Comparison of ENCODE assay signal across 9 cellular contexts in the genomic region with DNA sequence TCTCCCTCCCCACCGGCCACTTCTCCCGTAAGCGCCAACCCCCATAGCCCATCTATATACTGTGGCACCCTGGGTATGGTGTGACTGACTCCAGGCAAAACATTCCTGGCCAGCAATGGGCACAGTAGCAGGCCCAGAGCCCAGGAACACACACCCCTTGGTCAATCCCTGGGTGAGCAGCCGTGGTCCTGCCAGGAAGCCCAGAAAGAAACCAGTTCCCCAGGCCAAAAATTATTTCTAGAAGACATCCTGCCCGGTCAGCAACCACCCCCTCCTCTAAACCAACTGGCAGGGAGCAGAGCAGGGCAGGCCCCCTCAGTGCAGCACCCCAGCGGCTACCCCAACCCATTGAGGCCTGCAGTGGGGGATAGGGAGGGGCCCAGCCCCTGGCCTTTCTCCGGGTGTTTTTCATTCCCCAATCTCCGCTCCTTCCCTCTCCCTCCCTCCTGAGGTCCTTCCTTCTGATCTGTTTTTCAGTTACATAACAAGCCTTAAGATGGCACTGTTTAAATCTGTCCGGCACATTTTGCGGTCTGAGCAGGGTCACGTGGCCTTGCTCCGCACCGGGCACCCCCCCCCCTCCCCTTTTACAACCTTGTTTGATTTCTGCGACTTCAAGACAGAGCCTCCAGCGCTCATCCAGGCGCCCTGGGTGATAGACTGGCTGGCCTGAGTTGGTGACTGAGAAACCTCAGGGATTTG. TPM values are rescaled to one million over a fixed set of nuclear protein-coding genes. Genes with fewer than 3 reads are reported as not detected.
DNase-seq lines count a peak whose midpoint lies in the region; ATAC-seq and TF ChIP-seq lines count a peak whose summit lies in the region.
"Had no signal": no experiment of that assay in that cellular context is flagged by ENCODE, and none has a peak within 500 bp of the region (broad histone marks: within the 10 kb centered on the region; RNA-seq: fewer than 3 reads in every experiment).

No MANE protein-coding gene starts in this region.

- H3K27ac ChIP-seq in BLaER1 treated with 17β-estradiol and CSF1 and Interleukin-3, amounts not matched to agents 10 nM and 100 nM = no peak overlapping the region
- peak overlapping the region; percentile 19 for H3K27ac ChIP-seq in RWPE1
- no peak overlapping the region for H3K27ac ChIP-seq in prostate gland
- no peak overlapping the region for H3K27ac ChIP-seq in lower lobe of right lung
- no peak overlapping the region for H3K27ac ChIP-seq in MM.1S (ENCODE audit: low read length)
- H3K27ac ChIP-seq: neutrophil had no signal

- peak; percentile 33 for TF ChIP-seq CTCF in RWPE1 (conservative IDR thresholded peaks at IDR 0.05; ENCODE audit: low read depth)
- TF ChIP-seq CTCF in prostate gland (IDR thresholded peaks at IDR 0.05) = peak in 2 of 4 experiments; percentile 23 to 62
- no peak for TF ChIP-seq CTCF in lower lobe of right lung (IDR thresholded peaks at IDR 0.05)
- no peak for TF ChIP-seq CTCF in MM.1S (IDR thresholded peaks at IDR 0.05; ENCODE audit: low read length)

- no peaks in the 10 kb centered on the region for H3K79me2 ChIP-seq in MM.1S (ENCODE audit: low read length)

- intact Hi-C loops in prostate gland (cut with DNase I) (loop anchor here (10.0 kb wide), 1 partner anchor 380 kb away; no protein-coding TSS in a partner anchor), lower lobe of right lung (cut with DNase I) (no loop called here)

- no peaks in the 10 kb centered on the region for H3F3A ChIP-seq in MM.1S (ENCODE audit: insufficient read depth, low read length)

- CTCF ChIA-PET in RWPE1 (lab: Yijun Ruan, JAX) = interaction anchor here (0.5 to 1.1 kb wide), 5 partner anchors 24 to 101 kb away, joined by 3 to 12 read pairs (median 4); no protein-coding TSS in a partner anchor

- in situ Hi-C loops in HAP-1 (cut with MboI; ENCODE audit: low sequenced_read_pairs) = loop anchor here (5.0 kb wide), 1 partner anchor 103 kb away; no protein-coding TSS in a partner anchor

- peak overlapping the region in 3 of 10 experiments; percentile 8 to 22 (median 16); a peak in 4 of 20 replicates for H3K4me3 ChIP-seq in BLaER1 treated with 17β-estradiol and CSF1 and Interleukin-3, amounts not matched to agents 10 nM and 100 nM
- H3K4me3 ChIP-seq in HAP-1 = peak overlapping the region; percentile 56
- no peak overlapping the region for H3K4me3 ChIP-seq in prostate gland
- H3K4me3 ChIP-seq in lower lobe of right lung = no peak overlapping the region
- H3K4me3 ChIP-seq in MM.1S (ENCODE audit: low read length) = no peak overlapping the region

- peak overlapping the region in 4 of 11 experiments; percentile 13 to 35 (median 28); a peak in 2 of 22 replicates for H3K9ac ChIP-seq in BLaER1 treated with 17β-estradiol and CSF1 and Interleukin-3, amounts not matched to agents 10 nM and 100 nM
- no peak overlapping the region for H3K9ac ChIP-seq in MM.1S (ENCODE audit: low read length)

- no peak overlapping the region for H2AFZ ChIP-seq in MM.1S (ENCODE audit: low read length)

- H3K9me3 ChIP-seq in BLaER1 treated with 17β-estradiol and CSF1 and Interleukin-3, amounts not matched to agents 10 nM and 100 nM (replicated peaks in 1 of 11) = no peaks in the 10 kb centered on the region
- no peaks in the 10 kb centered on the region for H3K9me3 ChIP-seq in HAP-1
- H3K9me3 ChIP-seq in prostate gland = no peaks in the 10 kb centered on the region
- no peaks in the 10 kb centered on the region for H3K9me3 ChIP-seq in lower lobe of right lung
- H3K9me3 ChIP-seq in MM.1S (replicated peaks; ENCODE audit: insufficient read depth, low read length) = no peaks in the 10 kb centered on the region
- H3K9me3 ChIP-seq: neutrophil had no signal

- WGBS in prostate gland = 21% methylated on average over 16 of the region's 16 CpGs

- peaks cover 100% of the 10 kb centered on the region in 11 experiments for H3K27me3 ChIP-seq in BLaER1 treated with 17β-estradiol and CSF1 and Interleukin-3, amounts not matched to agents 10 nM and 100 nM
- H3K27me3 ChIP-seq in HAP-1 (ENCODE audit: low read depth) = peaks cover 7% of the 10 kb centered on the region; the same call in 1 of the 2 replicates
- H3K27me3 ChIP-seq in prostate gland (replicated peaks; ENCODE audit: insufficient read depth) = peaks cover 19% of the 10 kb centered on the region
- H3K27me3 ChIP-seq in lower lobe of right lung (ENCODE audit: low read depth) = peaks cover 94% of the 10 kb centered on the region
- peaks cover 94% of the 10 kb centered on the region for H3K27me3 ChIP-seq in MM.1S (replicated peaks; ENCODE audit: insufficient read depth, low read length)

- POLR2A ChIA-PET in RWPE1 (lab: Yijun Ruan, JAX; ENCODE audit: low non-redundant PET) = no interaction called here

- no peaks in the 10 kb centered on the region for H3K36me3 ChIP-seq in BLaER1 treated with 17β-estradiol and CSF1 and Interleukin-3, amounts not matched to agents 10 nM and 100 nM
- H3K36me3 ChIP-seq in HAP-1 (replicated peaks) (peaks cover 39% of the 10 kb centered on the region), prostate gland (no peaks in the 10 kb centered on the region), lower lobe of right lung (no peaks in the 10 kb centered on the region), MM.1S (replicated peaks; ENCODE audit: insufficient read depth, low read length) (no peaks in the 10 kb centered on the region)
- H3K36me3 ChIP-seq: neutrophil had no signal

- DNase-seq in HAP-1 (ENCODE audit: low spot score in 2 of 2) = peak; percentile 84 to 89
- DNase-seq in RWPE1 (ENCODE audit: low spot score) = peak; percentile 49
- DNase-seq in ecto neural progenitor cell (ENCODE audit: low spot score) = peak; percentile 79
- peak; percentile 41 for DNase-seq in prostate gland (ENCODE audit: low spot score)
- DNase-seq in lower lobe of right lung = no peak
- DNase-seq in MM.1S = no peak

- ATAC-seq in lower lobe of right lung (no peak), HG03159 (IDR thresholded peaks at IDR 0.05; ENCODE audit: unreplicated experiment) (no peak)

- H3K9me2 ChIP-seq in MM.1S (replicated peaks; ENCODE audit: insufficient read depth, low read length) = no peaks in the 10 kb centered on the region

- no peak for TF ChIP-seq POLR2A in prostate gland (IDR thresholded peaks at IDR 0.05)

- H3K4me1 ChIP-seq in BLaER1 treated with 17β-estradiol and CSF1 and Interleukin-3, amounts not matched to agents 10 nM and 100 nM = peaks cover 28 to 68% (median 56%) of the 10 kb centered on the region in 10 experiments
- H3K4me1 ChIP-seq in HAP-1 (no peaks in the 10 kb centered on the region), prostate gland (replicated peaks) (peaks cover 37% of the 10 kb centered on the region), lower lobe of right lung (peaks cover 46% of the 10 kb centered on the region), MM.1S (ENCODE audit: low read length) (no peaks in the 10 kb centered on the region)

- peaks cover 0 to 95% (median 37%) of the 10 kb centered on the region in 11 experiments; a peak in 18 of 22 replicates for H4K20me1 ChIP-seq in BLaER1 treated with 17β-estradiol and CSF1 and Interleukin-3, amounts not matched to agents 10 nM and 100 nM
- no peaks in the 10 kb centered on the region for H4K20me1 ChIP-seq in MM.1S (ENCODE audit: insufficient read depth, low read length)

- peak overlapping the region; percentile 47 to 78 (median 67); a peak in 21 of 22 replicates for H3K4me2 ChIP-seq in BLaER1 treated with 17β-estradiol and CSF1 and Interleukin-3, amounts not matched to agents 10 nM and 100 nM
- no peak overlapping the region for H3K4me2 ChIP-seq in MM.1S (ENCODE audit: low read depth, low read length)

RNA-seq across cellular contexts. Expression of a gene that starts 2.0 kb away (rescaled TPM):
- total RNA-seq in prostate gland (under 1 TPM; 0.34 to 0.73 TPM), lower lobe of right lung (2.1 TPM)

RNA-seq across cellular contexts. Expression of a gene that starts 59.4 kb away (rescaled TPM):
- total RNA-seq in prostate gland (10 to 100 TPM; 17.0 to 36.9 TPM), lower lobe of right lung (23.4 TPM)

Comparison
In these comparisons a context has a peak if more than half of its experiments do, and no peak if none do; other contexts are left out.
1. DNase-seq: peak in HAP-1 (2 of 2), RWPE1 (single experiment), ecto neural progenitor cell (single experiment) and prostate gland (single experiment); none in lower lobe of right lung (single experiment) and MM.1S (single experiment).